Comparison of ENCODE assay signal across 9 cellular contexts in the genomic region with DNA sequence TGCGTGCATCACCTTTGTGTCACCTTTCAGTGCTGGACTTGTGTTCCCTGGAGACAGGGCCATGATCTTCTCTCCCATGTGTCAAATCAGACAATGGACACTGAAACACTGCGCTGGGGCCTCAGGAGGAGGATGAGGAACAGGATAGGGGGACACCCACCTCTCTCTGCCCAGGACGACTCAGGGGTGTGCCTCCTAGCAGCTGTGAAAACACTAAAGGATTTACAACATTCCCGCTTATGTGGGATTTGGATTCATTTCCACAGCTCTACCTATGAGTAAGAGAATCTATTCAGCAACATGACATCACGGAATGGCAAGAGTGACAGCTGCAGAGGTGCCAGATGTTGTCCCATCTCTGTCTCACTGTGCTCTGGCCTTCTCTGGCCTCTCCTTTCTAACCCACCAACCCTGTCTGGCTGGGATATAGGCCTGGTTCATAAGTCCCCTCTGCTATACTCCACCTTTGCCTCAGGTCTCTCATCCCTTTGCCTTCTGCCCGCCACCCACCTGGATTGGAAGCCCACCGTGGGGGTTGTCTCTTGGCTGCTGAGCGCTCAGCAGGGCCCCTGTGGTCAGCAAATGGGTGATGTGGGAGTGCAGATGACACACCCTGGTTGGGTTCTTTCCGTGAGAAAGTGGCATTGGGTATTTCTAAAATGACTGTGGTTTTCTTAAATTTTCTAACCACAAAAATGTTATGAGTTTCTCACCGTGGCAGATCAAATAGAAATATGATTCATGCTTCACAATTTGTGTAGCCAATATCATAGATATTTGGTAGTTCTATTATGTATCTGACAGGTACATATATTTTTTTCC. TPM values are rescaled to one million over a fixed set of nuclear protein-coding genes. Genes with fewer than 3 reads are reported as not detected.
DNase-seq lines count a peak whose midpoint lies in the region; ATAC-seq and TF ChIP-seq lines count a peak whose summit lies in the region.
"Had no signal": no experiment of that assay in that cellular context is flagged by ENCODE, and none has a peak within 500 bp of the region (broad histone marks: within the 10 kb centered on the region; RNA-seq: fewer than 3 reads in every experiment).

No MANE protein-coding gene starts in this region.

- no peak for TF ChIP-seq POLR2A in gastrocnemius medialis (IDR thresholded peaks at IDR 0.05)

- no peaks in the 10 kb centered on the region for H3K9me3 ChIP-seq in gastrocnemius medialis
- H3K9me3 ChIP-seq: lower lobe of right lung had no signal

- intact Hi-C loops in dorsolateral prefrontal cortex (cut with DNase I) = no loop called here
- intact Hi-C loops in posterior vena cava (cut with DNase I) = no loop called here
- intact Hi-C loops in gastrocnemius medialis (cut with DNase I; ENCODE audit: low total_unique reads) = no loop called here

- H3K27ac ChIP-seq in dorsolateral prefrontal cortex = no peak overlapping the region
- no peak overlapping the region for H3K27ac ChIP-seq in gastrocnemius medialis
- H3K27ac ChIP-seq: lower lobe of right lung had no signal

- ATAC-seq in GM19452 (IDR thresholded peaks at IDR 0.05; ENCODE audit: unreplicated experiment) (peak; percentile 73), gastrocnemius medialis (no peak)

- H3K4me3 ChIP-seq in dorsolateral prefrontal cortex (no peak overlapping the region), gastrocnemius medialis (no peak overlapping the region)
- H3K4me3 ChIP-seq: lower lobe of right lung had no signal

- peak; percentile 56 for DNase-seq in NCI-H226
- peak; percentile 37 for DNase-seq in activated effector memory CD4-positive, alpha-beta T cell treated with Interleukin-2 at 50 U/mL for 16 hours
- peak; percentile 49 to 56 for DNase-seq in stimulated activated CD4-positive, alpha-beta T cell treated with anti-CD3 and anti-CD28 coated beads, Interleukin-15, amount 100 ng/mL, for 48 hours (ENCODE audit: low read depth in 2 of 2)
- DNase-seq in dorsolateral prefrontal cortex = no peak
- DNase-seq in NCI-H2171 treated with DMSO at 0.1 percent for 48 hours (lab: John Stamatoyannopoulos, UW) = no peak
- DNase-seq in posterior vena cava (ENCODE audit: low spot score) = no peak
- DNase-seq in gastrocnemius medialis = no peak
- DNase-seq: lower lobe of right lung had no signal

- H3K4me1 ChIP-seq in gastrocnemius medialis = no peaks in the 10 kb centered on the region
- H3K4me1 ChIP-seq: lower lobe of right lung had no signal

- no peaks in the 10 kb centered on the region for H3K36me3 ChIP-seq in gastrocnemius medialis
- H3K36me3 ChIP-seq: lower lobe of right lung had no signal

- in situ Hi-C loops in gastrocnemius medialis (cut with MboI; ENCODE audit: low sequenced_read_pairs in 4 of 4) = no loop called here

- H3K27me3 ChIP-seq in dorsolateral prefrontal cortex (peaks cover 0 to 3% (median 0%) of the 10 kb centered on the region in 45 donors), gastrocnemius medialis (no peaks in the 10 kb centered on the region)

- TF ChIP-seq CTCF in dorsolateral prefrontal cortex (IDR thresholded peaks at IDR 0.05 in 54 of 56, conservative IDR thresholded peaks at IDR 0.05 in 2 of 56; ENCODE audit: low read depth in 1 of 56, partially characterized antibody in 56 of 56) = no peak
- TF ChIP-seq CTCF in gastrocnemius medialis (IDR thresholded peaks at IDR 0.05 in 4 of 5, conservative IDR thresholded peaks at IDR 0.05 in 1 of 5) = no peak

RNA-seq across cellular contexts. Expression of gene TLR5, which starts 47.1 kb away (rescaled TPM):
- 10 to 100 TPM in 6 of 120 experiments, 1 to 10 TPM in 114; 1.0 to 14.6 (median 4.0) TPM for total RNA-seq in dorsolateral prefrontal cortex
- total RNA-seq in posterior vena cava = 10 to 100 TPM in 1 of 2 donors, 1 to 10 TPM in 1; 5.2 to 11.2 TPM
- 1 to 10 TPM in 2 of 4 donors, under 1 TPM in 2; 0.49 to 2.1 (median 1.3) TPM for total RNA-seq in gastrocnemius medialis

Comparison
In these comparisons a context has a peak if more than half of its experiments do, and no peak if none do; other contexts are left out.
1. DNase-seq: peak in NCI-H226 (single experiment), activated effector memory CD4-positive, alpha-beta T cell treated with Interleukin-2 at 50 U/mL for 16 hours (single experiment) and stimulated activated CD4-positive, alpha-beta T cell treated with anti-CD3 and anti-CD28 coated beads, Interleukin-15, amount 100 ng/mL, for 48 hours (2 of 2); none in dorsolateral prefrontal cortex (0 of 10), NCI-H2171 treated with DMSO at 0.1 percent for 48 hours (single experiment), posterior vena cava (single experiment) and gastrocnemius medialis (0 of 2).